Comparison of ENCODE assay signal across 9 cellular contexts in the genomic region with DNA sequence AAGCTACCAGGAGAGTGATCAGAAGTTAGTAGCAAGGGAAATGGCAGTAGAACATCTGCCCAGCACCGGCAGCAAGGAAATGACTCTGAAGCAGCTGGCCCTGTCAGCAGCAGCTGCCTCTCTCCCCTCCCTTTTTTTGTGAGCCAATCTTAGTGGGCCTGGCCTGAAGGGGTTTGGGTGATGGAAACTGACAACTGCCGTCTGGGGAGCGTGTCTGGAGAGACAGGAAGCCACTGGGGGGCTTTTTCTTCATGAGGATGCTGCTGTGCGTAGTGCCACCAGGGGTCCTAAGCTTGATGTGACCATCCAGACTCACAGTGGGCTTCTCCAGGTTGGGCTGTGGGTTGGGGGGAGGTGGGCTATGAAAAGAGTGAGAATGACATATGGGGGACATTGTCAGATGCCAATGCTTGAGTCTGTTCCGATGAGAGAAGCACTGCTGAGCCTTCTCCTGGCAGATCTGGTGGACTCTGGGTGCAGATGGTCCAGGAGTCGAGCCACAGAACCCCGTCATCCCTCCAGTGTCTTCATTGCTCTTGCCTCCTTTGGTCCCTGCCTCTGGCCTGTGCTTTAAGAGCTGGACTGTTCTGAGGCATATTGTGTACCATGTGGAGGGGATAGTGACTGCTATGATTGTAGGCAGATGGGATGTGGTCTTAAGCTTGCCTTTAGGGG.
DNase-seq lines count a peak whose midpoint lies in the region; ATAC-seq, FAIRE-seq and TF ChIP-seq lines count a peak whose summit lies in the region.
"Had no signal": no experiment of that assay in that cellular context is flagged by ENCODE, and none has a peak within 500 bp of the region (broad histone marks: within the 10 kb centered on the region; RNA-seq: fewer than 3 reads in every experiment).

No MANE protein-coding gene starts in this region.

- H3K36me3 Mint-ChIP-seq in CD8-positive, alpha-beta T cell = no peaks in the 10 kb centered on the region
- no peaks in the 10 kb centered on the region for H3K36me3 Mint-ChIP-seq in activated naive CD8-positive, alpha-beta T cell treated with anti-CD3 and anti-CD28 coated beads for 36 hours
- peaks cover 0 to 17% (median 0%) of the 10 kb centered on the region in 5 donors for H3K36me3 Mint-ChIP-seq in naive thymus-derived CD4-positive, alpha-beta T cell

- no peak overlapping the region for H3K27ac Mint-ChIP-seq in CD8-positive, alpha-beta T cell
- no peak overlapping the region for H3K27ac Mint-ChIP-seq in activated naive CD8-positive, alpha-beta T cell treated with anti-CD3 and anti-CD28 coated beads for 36 hours
- no peak overlapping the region for H3K27ac Mint-ChIP-seq in naive thymus-derived CD4-positive, alpha-beta T cell

- no peaks in the 10 kb centered on the region for H3K9me2 ChIP-seq in Karpas-422 (replicated peaks; ENCODE audit: insufficient read depth, low read length)
- no peaks in the 10 kb centered on the region for H3K9me2 ChIP-seq in hepatocyte (replicated peaks; ENCODE audit: insufficient read depth)

- peaks cover 9% of the 10 kb centered on the region for H3K4me1 Mint-ChIP-seq in CD8-positive, alpha-beta T cell (ENCODE audit: low read depth)
- peaks cover 13% of the 10 kb centered on the region for H3K4me1 Mint-ChIP-seq in activated naive CD8-positive, alpha-beta T cell treated with anti-CD3 and anti-CD28 coated beads for 36 hours
- peaks cover 0 to 6% (median 0%) of the 10 kb centered on the region in 7 donors for H3K4me1 Mint-ChIP-seq in naive thymus-derived CD4-positive, alpha-beta T cell

- no peak overlapping the region for H2AFZ ChIP-seq in Karpas-422 (ENCODE audit: low read length)
- H2AFZ ChIP-seq in hepatocyte = no peak overlapping the region

- H3K27ac ChIP-seq in CD8-positive, alpha-beta T cell (ENCODE audit: low read depth, low read length) = no peak overlapping the region
- H3K27ac ChIP-seq in Karpas-422 (ENCODE audit: low read length) = no peak overlapping the region
- no peak overlapping the region for H3K27ac ChIP-seq in naive thymus-derived CD4-positive, alpha-beta T cell (ENCODE audit: low read depth, low read length)
- H3K27ac ChIP-seq in hepatocyte = no peak overlapping the region
- H3K27ac ChIP-seq in pancreas = no peak overlapping the region

- H3K4me1 ChIP-seq in CD8-positive, alpha-beta T cell (ENCODE audit: insufficient read depth, low read length) = no peaks in the 10 kb centered on the region
- H3K4me1 ChIP-seq in Karpas-422 (ENCODE audit: low read length) (peaks cover 32% of the 10 kb centered on the region), hepatocyte (ENCODE audit: insufficient read depth) (peaks cover 43% of the 10 kb centered on the region), pancreas (peaks cover 0 to 12% (median 9%) of the 10 kb centered on the region in 3 donors)
- no peaks in the 10 kb centered on the region for H3K4me1 ChIP-seq in naive thymus-derived CD4-positive, alpha-beta T cell (ENCODE audit: control insufficient read depth in 2 of 2, insufficient read depth in 2 of 2, low read length in 2 of 2)

- H3K9ac ChIP-seq in Karpas-422 (ENCODE audit: low read length) = 0 out of 2 replicates have a peak overlapping the region, but pooled peaks have one; percentile 8

- H3K4me2 ChIP-seq in Karpas-422 (ENCODE audit: low read depth, low read length, poor library complexity, severe bottlenecking) (no peak overlapping the region), hepatocyte (no peak overlapping the region)

- H3K4me3 Mint-ChIP-seq in CD8-positive, alpha-beta T cell = no peak overlapping the region
- no peak overlapping the region for H3K4me3 Mint-ChIP-seq in activated naive CD8-positive, alpha-beta T cell treated with anti-CD3 and anti-CD28 coated beads for 36 hours
- no peak overlapping the region for H3K4me3 Mint-ChIP-seq in naive thymus-derived CD4-positive, alpha-beta T cell

- DNase-seq in CD8-positive, alpha-beta T cell = peak in 2 of 7 experiments; percentile 12 to 30
- DNase-seq in Karpas-422 = peak; percentile 66
- DNase-seq in activated naive CD8-positive, alpha-beta T cell treated with anti-CD3 and anti-CD28 coated beads for 36 hours = peak; percentile 32
- DNase-seq in naive thymus-derived CD4-positive, alpha-beta T cell = no peak
- no peak for DNase-seq in hepatocyte (ENCODE audit: low spot score)
- no peak for DNase-seq in GM10248 (ENCODE audit: extremely low spot score)
- no peak for DNase-seq in left lobe of liver (ENCODE audit: low spot score)
- DNase-seq in pancreas = no peak
- DNase-seq: activated naive CD4-positive, alpha-beta T cell had no signal

- H4K20me1 ChIP-seq in Karpas-422 (ENCODE audit: insufficient read depth, low read depth, low read length) = no peaks in the 10 kb centered on the region
- no peaks in the 10 kb centered on the region for H4K20me1 ChIP-seq in hepatocyte (ENCODE audit: insufficient read depth, poor library complexity, severe bottlenecking)

- H3K36me3 ChIP-seq in CD8-positive, alpha-beta T cell (ENCODE audit: insufficient read depth, low read length) = no peaks in the 10 kb centered on the region
- H3K36me3 ChIP-seq in Karpas-422 (ENCODE audit: insufficient read depth, low read length) (no peaks in the 10 kb centered on the region), hepatocyte (replicated peaks; ENCODE audit: insufficient read depth, low read depth) (no peaks in the 10 kb centered on the region), pancreas (no peaks in the 10 kb centered on the region)
- H3K36me3 ChIP-seq in naive thymus-derived CD4-positive, alpha-beta T cell (ENCODE audit: control insufficient read depth in 2 of 3, insufficient read depth in 3 of 3, low read length in 3 of 3) = no peaks in the 10 kb centered on the region

- no peak for TF ChIP-seq CTCF in CD8-positive, alpha-beta T cell (IDR thresholded peaks at IDR 0.05)
- TF ChIP-seq CTCF in hepatocyte (IDR thresholded peaks at IDR 0.05; ENCODE audit: poor library complexity) (no peak), GM10248 (IDR thresholded peaks at IDR 0.05; ENCODE audit: control extremely low read depth, extremely low read depth, low read depth, missing control alignments) (no peak), pancreas (IDR thresholded peaks at IDR 0.05) (no peak)

- no peak for FAIRE-seq in pancreas (lab: Jason Lieb, UNC)

- POLR2A ChIA-PET in CD8-positive, alpha-beta T cell (lab: Charles Lee) = no interaction called here
- POLR2A ChIA-PET in naive thymus-derived CD4-positive, alpha-beta T cell (lab: Charles Lee) = interaction anchor here (0.6 kb wide), 1 partner anchor 107 kb away, joined by 4 read pairs; no protein-coding TSS in a partner anchor
- POLR2A ChIA-PET in GM10248 (lab: Yijun Ruan, JAX) = no interaction called here

- H3K4me3 ChIP-seq in CD8-positive, alpha-beta T cell (ENCODE audit: low read depth, low read length) = no peak overlapping the region
- H3K4me3 ChIP-seq in Karpas-422 (ENCODE audit: low read length) (no peak overlapping the region), hepatocyte (no peak overlapping the region), pancreas (no peak overlapping the region)
- no peak overlapping the region for H3K4me3 ChIP-seq in naive thymus-derived CD4-positive, alpha-beta T cell (ENCODE audit: low read length)

- H3K27me3 ChIP-seq in CD8-positive, alpha-beta T cell (ENCODE audit: insufficient read depth, low read length) = no peaks in the 10 kb centered on the region
- H3K27me3 ChIP-seq in Karpas-422 (ENCODE audit: low read length) = no peaks in the 10 kb centered on the region
- H3K27me3 ChIP-seq in naive thymus-derived CD4-positive, alpha-beta T cell (ENCODE audit: control insufficient read depth in 2 of 2, insufficient read depth in 2 of 2, low read length in 2 of 2) = no peaks in the 10 kb centered on the region
- H3K27me3 ChIP-seq in hepatocyte = no peaks in the 10 kb centered on the region
- no peaks in the 10 kb centered on the region for H3K27me3 ChIP-seq in pancreas

- peak; percentile 69 for ATAC-seq in CD8-positive, alpha-beta T cell
- ATAC-seq in naive thymus-derived CD4-positive, alpha-beta T cell = peak; percentile 29
- no peak for ATAC-seq in left lobe of liver
- no peak for ATAC-seq in pancreas

- 80% methylated on average over 7 of the region's 7 CpGs for WGBS in hepatocyte (ENCODE audit: low lambda C conversion rate, missing lambda C conversion rate)
- WGBS in pancreas, 2 donors = 92 to 98% methylated on average over 7 of the region's 7 CpGs

- H3K9me3 Mint-ChIP-seq in CD8-positive, alpha-beta T cell = no peaks in the 10 kb centered on the region
- no peaks in the 10 kb centered on the region for H3K9me3 Mint-ChIP-seq in activated naive CD8-positive, alpha-beta T cell treated with anti-CD3 and anti-CD28 coated beads for 36 hours
- peaks cover 0 to 4% (median 0%) of the 10 kb centered on the region in 11 donors for H3K9me3 Mint-ChIP-seq in naive thymus-derived CD4-positive, alpha-beta T cell

- H3K27me3 Mint-ChIP-seq in CD8-positive, alpha-beta T cell (ENCODE audit: low read depth) = no peaks in the 10 kb centered on the region
- H3K27me3 Mint-ChIP-seq in activated naive CD8-positive, alpha-beta T cell treated with anti-CD3 and anti-CD28 coated beads for 36 hours = no peaks in the 10 kb centered on the region
- no peaks in the 10 kb centered on the region for H3K27me3 Mint-ChIP-seq in naive thymus-derived CD4-positive, alpha-beta T cell

- intact Hi-C loops in CD8-positive, alpha-beta T cell (cut with DNase I, micrococcal nuclease) = loop anchor here in 1 of 2 experiments (5.0 kb wide), 1 partner anchor 35 kb away; no protein-coding TSS in a partner anchor
- intact Hi-C loops in naive thymus-derived CD4-positive, alpha-beta T cell (cut with micrococcal nuclease) = loop anchor here in 1 of 2 donors (5.0 kb wide), 1 partner anchor 40 kb away; no protein-coding TSS in a partner anchor
- intact Hi-C loops in pancreas (cut with DNase I) = no loop called here

- CTCF ChIA-PET in CD8-positive, alpha-beta T cell (lab: Charles Lee) = interaction anchor here (0.6 to 1.1 kb wide), 2 partner anchors 9 to 45 kb away, joined by 3 to 7 read pairs; no protein-coding TSS in a partner anchor
- CTCF ChIA-PET in naive thymus-derived CD4-positive, alpha-beta T cell (lab: Charles Lee) = interaction anchor here (0.6 kb wide), 1 partner anchor 313 kb away, joined by 3 read pairs; no protein-coding TSS in a partner anchor
- CTCF ChIA-PET in GM10248 (lab: Yijun Ruan, JAX) = interaction anchor here (0.8 to 2.0 kb wide), 4 partner anchors 9 to 32 kb away, joined by 3 to 6 read pairs (median 6); no protein-coding TSS in a partner anchor

- no peaks in the 10 kb centered on the region for H3K9me3 ChIP-seq in CD8-positive, alpha-beta T cell (ENCODE audit: low read length)
- H3K9me3 ChIP-seq in Karpas-422 (ENCODE audit: low read length) (no peaks in the 10 kb centered on the region), hepatocyte (ENCODE audit: low read depth) (no peaks in the 10 kb centered on the region), pancreas (no peaks in the 10 kb centered on the region)
- no peaks in the 10 kb centered on the region for H3K9me3 ChIP-seq in naive thymus-derived CD4-positive, alpha-beta T cell (ENCODE audit: control insufficient read depth in 2 of 3, low read length in 3 of 3)

- H3K79me2 ChIP-seq in Karpas-422 (ENCODE audit: low read length) = no peaks in the 10 kb centered on the region
- H3K79me2 ChIP-seq in hepatocyte = no peaks in the 10 kb centered on the region

Comparison
In these comparisons a context has a peak if more than half of its experiments do, and no peak if none do; other contexts are left out.
1. ATAC-seq: peak in CD8-positive, alpha-beta T cell (single experiment) and naive thymus-derived CD4-positive, alpha-beta T cell (single experiment); none in left lobe of liver (single experiment) and pancreas (0 of 4).
2. DNase-seq: peak in Karpas-422 (single experiment) and activated naive CD8-positive, alpha-beta T cell treated with anti-CD3 and anti-CD28 coated beads for 36 hours (single experiment); none in naive thymus-derived CD4-positive, alpha-beta T cell (0 of 9), hepatocyte (single experiment), GM10248 (single experiment), left lobe of liver (single experiment) and pancreas (0 of 6).